Comparison of ENCODE assay signal across 10 cellular contexts in genomic region chr17:61641715-61642114, GRCh38. TPM values are rescaled to one million over a fixed set of nuclear protein-coding genes. Genes with fewer than 3 reads are reported as not detected.
"Had no signal": no experiment of that assay in that cellular context is flagged by ENCODE, and none has a peak within 500 bp of the region (broad histone marks: within the 10 kb centered on the region; RNA-seq: fewer than 3 reads in every experiment).

No MANE protein-coding gene starts in this region.

- ATAC-seq: GM23338, HepG2 had no signal

- H3K27ac ChIP-seq: HL-60 had no signal

- H2AFZ ChIP-seq: GM23338 had no signal

- DNase-seq: H9, HCEC 1CT, KG1 had no signal

- FAIRE-seq: H1, H54, HepG2 had no signal

- H3K4me3 ChIP-seq: GM23338 had no signal

- H3K4me2 ChIP-seq: GM23338 had no signal

RNA-seq across cellular contexts. Expression of gene NACA2, which starts 50.7 kb away (rescaled TPM):
- total RNA-seq: GM23338, H1, H9, HepG2, HT1080 had no signal
- polyA plus RNA-seq: H1, IgD-negative memory B cell had no signal
